In genomic region chr7:106239406-106239805, GRCh38 we compare ENCODE assay signal across 23 cellular contexts. TPM values are rescaled to one million over a fixed set of nuclear protein-coding genes. Genes with fewer than 3 reads are reported as not detected.
DNase-seq lines count a peak whose midpoint lies in the region; ATAC-seq and TF ChIP-seq lines count a peak whose summit lies in the region.
"Had no signal": no experiment of that assay in that cellular context is flagged by ENCODE, and none has a peak within 500 bp of the region (broad histone marks: within the 10 kb centered on the region; RNA-seq: fewer than 3 reads in every experiment).

No MANE protein-coding gene starts in this region.

- no peak overlapping the region for H3K4me3 ChIP-seq in epithelial cell of esophagus (ENCODE audit: low read length)
- no peak overlapping the region for H3K4me3 ChIP-seq in right lobe of liver

- H3K9me3 ChIP-seq in right lobe of liver: no peaks in the 10 kb centered on the region

- peak; percentile 72 to 92 (median 86) for ATAC-seq in right lobe of liver
- ATAC-seq in GM21447 (IDR thresholded peaks at IDR 0.05; ENCODE audit: unreplicated experiment): no peak
- no peak for ATAC-seq in HG03135 (IDR thresholded peaks at IDR 0.05; ENCODE audit: unreplicated experiment)
- ATAC-seq: activated CD4-positive, alpha-beta T cell treated with anti-CD3 and anti-CD28 coated beads for 36 hours; foreskin keratinocyte; naive thymus-derived CD8-positive, alpha-beta T cell had no signal

- no peaks in the 10 kb centered on the region for H3K36me3 ChIP-seq in right lobe of liver

- intact Hi-C loops in right lobe of liver (cut with DNase I): no loop called here

- no peak for TF ChIP-seq CTCF in epithelial cell of esophagus (IDR thresholded peaks at IDR 0.05; ENCODE audit: insufficient read depth, low read depth, low read length, missing control alignments)
- no peak for TF ChIP-seq CTCF in right lobe of liver (IDR thresholded peaks at IDR 0.05)
- TF ChIP-seq CTCF in GM13976 (IDR thresholded peaks at IDR 0.05; ENCODE audit: borderline replicate concordance, control extremely low read depth, extremely low read depth, insufficient read depth, missing control alignments): no peak

- H3K4me1 ChIP-seq in right lobe of liver: peaks cover 0 to 6% (median 0%) of the 10 kb centered on the region in 4 donors
- H3K4me1 ChIP-seq: foreskin keratinocyte had no signal

- TF ChIP-seq POLR2A in right lobe of liver (IDR thresholded peaks at IDR 0.05): peak; percentile 34

- DNase-seq in COLO829 (ENCODE audit: low spot score): peak; percentile 61
- DNase-seq in M059J (ENCODE audit: low read depth): peak; percentile 72
- DNase-seq in epithelial cell of esophagus (ENCODE audit: low read depth): peak; percentile 27
- DNase-seq in right lobe of liver: peak in 1 of 3 donors; percentile 65
- no peak for DNase-seq in GM13976 (ENCODE audit: low spot score)
- DNase-seq: activated CD4-positive, alpha-beta T cell treated with anti-CD3 and anti-CD28 coated beads for 36 hours; activated naive CD4-positive, alpha-beta T cell treated with Interleukin-2 at 50 U/mL for 16 hours; activated T-cell treated with anti-CD3 and anti-CD28 coated beads, Interleukin-2, amount 50 U/mL, for 48 hours; amygdala; central memory CD4-positive, alpha-beta T cell; H7; islet precursor cell; naive thymus-derived CD8-positive, alpha-beta T cell; NCI-H1417 treated with DMSO at 0.1 percent for 48 hours; NCI-H510A; stimulated activated CD4-positive, alpha-beta T cell treated with anti-CD3 and anti-CD28 coated beads, Interleukin-15, amount 100 ng/mL, for 24 hours; stimulated activated CD8-positive, alpha-beta memory T cell treated with anti-CD3 and anti-CD28 coated beads, Interleukin-4, amount 100 ng/mL, for 48 hours had no signal

- H3K27ac ChIP-seq in right lobe of liver: peak overlapping the region in 2 of 3 donors; percentile 3 to 46
- H3K27ac ChIP-seq: C4-2B, foreskin keratinocyte, HL-60, RWPE1 had no signal

- in situ Hi-C loops in GM13976 (cut with MboI; ENCODE audit: low sequenced_read_pairs, unreplicated experiment): no loop called here

- no peaks in the 10 kb centered on the region for H3K27me3 ChIP-seq in right lobe of liver
- H3K27me3 ChIP-seq: foreskin keratinocyte had no signal

- WGBS in right lobe of liver (ENCODE audit: insufficient coverage, low coverage, low lambda C conversion rate, missing lambda C conversion rate): 24% methylated on average over 3 of the region's 3 CpGs

RNA-seq across cellular contexts. Expression of gene NAMPT, which starts 45.4 kb away (rescaled TPM):
- total RNA-seq in M059J (2014; rRNA removed; shearing (Covaris generic)): 204 and 300 TPM in 2 replicates
- 100 to 1,000 TPM; 118 to 726 (median 515) TPM for total RNA-seq in right lobe of liver

Comparison
In these comparisons a context has a peak if more than half of its experiments do, and no peak if none do; other contexts are left out.
1. ATAC-seq: peak in right lobe of liver (4 of 4); none in GM21447 (single experiment) and HG03135 (single experiment).